In the genomic region with DNA sequence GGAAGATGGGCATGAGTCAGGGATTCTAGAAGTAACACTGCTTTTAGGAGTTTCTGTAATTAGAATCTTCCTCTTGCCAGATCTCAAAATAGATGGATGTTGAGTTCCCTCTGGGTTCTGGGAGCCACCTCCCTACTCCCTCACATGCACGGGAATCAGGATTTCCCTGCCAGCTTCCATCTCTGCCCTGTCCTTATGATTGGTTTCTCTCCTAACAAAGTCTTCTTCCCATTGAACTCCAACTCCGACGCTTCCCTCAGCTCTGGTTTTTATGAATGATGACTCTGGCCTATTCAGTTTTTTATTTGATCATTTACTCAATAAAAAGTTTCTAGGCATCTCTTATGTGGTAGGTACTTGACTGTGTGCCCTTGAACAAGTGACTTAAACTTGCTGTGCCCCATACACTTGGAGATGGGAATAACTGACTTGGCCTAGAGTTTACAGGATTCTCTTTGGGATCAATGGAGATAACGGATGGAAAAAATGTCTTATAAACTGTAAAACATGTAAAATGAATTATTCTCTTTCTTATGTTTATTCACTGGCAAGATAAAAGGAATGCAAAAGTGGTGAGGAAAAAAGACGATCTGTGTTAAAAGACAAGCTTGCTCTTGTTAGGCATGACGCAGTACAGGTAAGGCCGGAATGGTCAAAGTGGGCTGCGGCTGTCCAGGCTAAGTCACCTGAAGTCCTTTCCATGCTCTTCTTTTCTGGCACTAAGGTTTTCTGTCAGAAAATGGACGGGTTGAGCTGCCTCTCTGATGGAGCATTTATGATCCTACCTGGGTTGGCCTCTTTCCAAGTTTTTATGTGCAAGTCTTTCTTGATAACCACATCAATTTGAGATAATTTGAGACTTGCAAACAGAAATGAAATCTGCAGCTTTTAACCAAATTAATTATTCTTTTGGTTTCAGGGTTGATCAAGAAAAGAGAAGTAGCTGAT, we compare ENCODE assay signal across 18 cellular contexts.
DNase-seq lines count a peak whose midpoint lies in the region; ATAC-seq and TF ChIP-seq lines count a peak whose summit lies in the region.
"Had no signal": no experiment of that assay in that cellular context is flagged by ENCODE, and none has a peak within 500 bp of the region (broad histone marks: within the 10 kb centered on the region; RNA-seq: fewer than 3 reads in every experiment).

No MANE protein-coding gene starts in this region.

- TF ChIP-seq EP300 in esophagus muscularis mucosa (IDR thresholded peaks at IDR 0.05): no peak

- H3K9me3 ChIP-seq in esophagus muscularis mucosa: no peaks in the 10 kb centered on the region

- CTCF ChIA-PET in activated CD8-positive, alpha-beta T cell treated with anti-CD3 and anti-CD28 coated beads for 36 hours (lab: Charles Lee): no interaction called here

- TF ChIP-seq CTCF in esophagus muscularis mucosa (IDR thresholded peaks at IDR 0.05): no peak
- no peak for TF ChIP-seq CTCF in activated CD8-positive, alpha-beta T cell treated with anti-CD3 and anti-CD28 coated beads for 36 hours (IDR thresholded peaks at IDR 0.05)

- no peak overlapping the region for H3K4me3 Mint-ChIP-seq in activated CD8-positive, alpha-beta T cell treated with anti-CD3 and anti-CD28 coated beads for 36 hours
- H3K4me3 Mint-ChIP-seq: B cell; CD4-positive, alpha-beta memory T cell had no signal

- H3K27me3 Mint-ChIP-seq in activated CD8-positive, alpha-beta T cell treated with anti-CD3 and anti-CD28 coated beads for 36 hours: peaks cover 2% of the 10 kb centered on the region

- no peak overlapping the region for H3K27ac ChIP-seq in esophagus muscularis mucosa (replicated peaks in 1 of 4)
- H3K27ac ChIP-seq: GM23248, HL-60, SJSA1 had no signal

- no peak for ATAC-seq in GM18519 (IDR thresholded peaks at IDR 0.05; ENCODE audit: low FRiP score, unreplicated experiment)
- ATAC-seq in activated CD8-positive, alpha-beta T cell treated with anti-CD3 and anti-CD28 coated beads for 36 hours: no peak
- ATAC-seq: K562 had no signal

- peaks cover 4% of the 10 kb centered on the region for H3K9me3 Mint-ChIP-seq in activated CD8-positive, alpha-beta T cell treated with anti-CD3 and anti-CD28 coated beads for 36 hours

- 79% methylated on average over 9 of the region's 9 CpGs for whole genome bisulfite sequencing in esophagus muscularis mucosa

- no peak overlapping the region for H3K27ac Mint-ChIP-seq in activated CD8-positive, alpha-beta T cell treated with anti-CD3 and anti-CD28 coated beads for 36 hours
- H3K27ac Mint-ChIP-seq: B cell; CD4-positive, alpha-beta memory T cell had no signal

- no peaks in the 10 kb centered on the region for H3K4me1 Mint-ChIP-seq in activated CD8-positive, alpha-beta T cell treated with anti-CD3 and anti-CD28 coated beads for 36 hours (ENCODE audit: low read depth)
- H3K4me1 Mint-ChIP-seq: B cell; CD4-positive, alpha-beta memory T cell had no signal

- H3K4me3 ChIP-seq in esophagus muscularis mucosa: no peak overlapping the region
- H3K4me3 ChIP-seq: GM23248, K562, SJSA1 had no signal

- intact Hi-C loops in esophagus muscularis mucosa (cut with DNase I): no loop called here
- intact Hi-C loops in activated CD8-positive, alpha-beta T cell treated with anti-CD3 and anti-CD28 coated beads for 36 hours (cut with micrococcal nuclease): no loop called here

- H3K27me3 ChIP-seq in esophagus muscularis mucosa: no peaks in the 10 kb centered on the region
- H3K27me3 ChIP-seq: SJSA1 had no signal

- no peaks in the 10 kb centered on the region for H3K36me3 ChIP-seq in esophagus muscularis mucosa
- H3K36me3 ChIP-seq: SJSA1 had no signal

- DNase-seq in DMS79 (lab: John Stamatoyannopoulos, UW) (peak; percentile 17), NCI-H1105 treated with DMSO at 0.1 percent for 48 hours (lab: John Stamatoyannopoulos, UW) (peak; percentile 37), esophagus muscularis mucosa (ENCODE audit: extremely low spot score) (peak; percentile 14), retina (peak; percentile 1), epidermal melanocyte (ENCODE audit: insufficient read length, low spot score) (no peak)
- no peak for DNase-seq in activated CD8-positive, alpha-beta T cell treated with anti-CD3 and anti-CD28 coated beads for 36 hours
- DNase-seq: ACHN, DND-41, GDM1, GM23248, NCI-H187, NCI-H524 treated with DMSO at 0.1 percent for 48 hours had no signal

- H3K4me1 ChIP-seq in esophagus muscularis mucosa: no peaks in the 10 kb centered on the region
- H3K4me1 ChIP-seq: SJSA1 had no signal

- H3K36me3 Mint-ChIP-seq in activated CD8-positive, alpha-beta T cell treated with anti-CD3 and anti-CD28 coated beads for 36 hours (ENCODE audit: low read depth): no peaks in the 10 kb centered on the region
- H3K36me3 Mint-ChIP-seq: CD4-positive, alpha-beta memory T cell had no signal

- POLR2A ChIA-PET in activated CD8-positive, alpha-beta T cell treated with anti-CD3 and anti-CD28 coated beads for 36 hours (lab: Charles Lee): no interaction called here

- TF ChIP-seq POLR2A in esophagus muscularis mucosa (IDR thresholded peaks at IDR 0.05; ENCODE audit: low read depth): no peak

Comparison
In these comparisons a context has a peak if more than half of its experiments do, and no peak if none do; other contexts are left out.
1. DNase-seq: peak in DMS79 (single experiment), NCI-H1105 treated with DMSO at 0.1 percent for 48 hours (single experiment), esophagus muscularis mucosa (single experiment) and retina (single experiment); none in epidermal melanocyte (single experiment) and activated CD8-positive, alpha-beta T cell treated with anti-CD3 and anti-CD28 coated beads for 36 hours (single experiment).